Comparison of ENCODE assay signal across 1 cellular context in the genomic region with DNA sequence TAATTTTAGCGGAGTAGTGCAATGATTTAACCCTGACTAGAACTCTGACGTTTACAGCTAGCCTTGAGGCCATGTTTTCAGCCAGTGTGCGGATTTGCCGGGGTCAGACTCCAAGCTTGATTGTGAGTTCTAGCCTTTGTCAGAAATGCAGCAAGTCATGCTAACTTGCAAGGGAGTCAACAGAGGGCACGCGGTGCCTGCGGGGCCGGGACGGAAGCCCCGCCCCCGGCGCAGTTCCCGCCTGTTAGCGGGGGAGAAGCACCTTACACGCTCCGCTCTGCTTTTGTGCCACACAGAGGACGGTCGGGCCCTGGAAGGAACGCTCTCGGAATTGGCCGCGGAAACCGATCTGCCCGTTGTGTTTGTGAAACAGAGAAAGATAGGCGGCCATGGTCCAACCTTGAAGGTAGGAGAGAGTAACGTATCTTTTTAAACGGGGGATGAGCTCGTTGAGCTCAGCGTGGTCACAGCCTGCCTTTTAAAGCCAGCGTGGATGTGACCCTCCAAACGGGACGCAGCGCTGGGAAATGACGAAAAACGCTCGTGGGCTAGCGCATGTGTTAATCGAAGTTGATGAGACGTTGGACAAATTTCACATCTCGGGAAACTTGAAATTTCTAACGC.
TF ChIP-seq lines count a peak whose summit lies in the region.

No MANE protein-coding gene starts in this region.

TF ChIP-seq in GM12878, 131 proteins besides CTCF, POLR2A, EP300 and RAD21 (continued from another document):
- TF ChIP-seq, protein P1, sequence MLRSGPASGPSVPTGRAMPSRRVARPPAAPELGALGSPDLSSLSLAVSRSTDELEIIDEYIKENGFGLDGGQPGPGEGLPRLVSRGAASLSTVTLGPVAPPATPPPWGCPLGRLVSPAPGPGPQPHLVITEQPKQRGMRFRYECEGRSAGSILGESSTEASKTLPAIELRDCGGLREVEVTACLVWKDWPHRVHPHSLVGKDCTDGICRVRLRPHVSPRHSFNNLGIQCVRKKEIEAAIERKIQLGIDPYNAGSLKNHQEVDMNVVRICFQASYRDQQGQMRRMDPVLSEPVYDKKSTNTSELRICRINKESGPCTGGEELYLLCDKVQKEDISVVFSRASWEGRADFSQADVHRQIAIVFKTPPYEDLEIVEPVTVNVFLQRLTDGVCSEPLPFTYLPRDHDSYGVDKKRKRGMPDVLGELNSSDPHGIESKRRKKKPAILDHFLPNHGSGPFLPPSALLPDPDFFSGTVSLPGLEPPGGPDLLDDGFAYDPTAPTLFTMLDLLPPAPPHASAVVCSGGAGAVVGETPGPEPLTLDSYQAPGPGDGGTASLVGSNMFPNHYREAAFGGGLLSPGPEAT (IDR thresholded peaks at IDR 0.05; ENCODE audit: low read depth): peak; percentile 80
- TF ChIP-seq SMC3 (IDR thresholded peaks at IDR 0.05; ENCODE audit: borderline replicate concordance, low read length) (0 out of 2 replicates have a peak, but pooled peaks have one; percentile 3), IKZF2 (IDR thresholded peaks at IDR 0.05) (0 out of 4 replicates have a peak, but pooled peaks of 1 of the 2 experiments have one; percentile 7), ZNF384 (IDR thresholded peaks at IDR 0.05; ENCODE audit: borderline replicate concordance, low read depth, low read length) (peak; percentile 21; the same call in 1 of the 2 replicates), CHD2 (IDR thresholded peaks at IDR 0.05; ENCODE audit: borderline replicate concordance, low read depth, low read length) (peak; percentile 54; the same call in 1 of the 2 replicates), RB1 (IDR thresholded peaks at IDR 0.05; ENCODE audit: borderline replicate concordance) (peak; percentile 90; the same call in 1 of the 2 replicates), CHD1 (IDR thresholded peaks at IDR 0.05; ENCODE audit: low read depth, low read length) (peak; percentile 62; the same call in 1 of the 2 replicates), POLR2AphosphoS2 (IDR thresholded peaks at IDR 0.05; ENCODE audit: low read depth, low read length) (peak; percentile 80; the same call in 1 of the 2 replicates), RUNX3 (IDR thresholded peaks at IDR 0.05; ENCODE audit: low read length) (peak; percentile 57), SRF (IDR thresholded peaks at IDR 0.05; ENCODE audit: low read depth in 2 of 2, low read length in 2 of 2) (peak in 1 of 2 experiments; percentile 78; a peak in 2 of 4 replicates), CEBPB (IDR thresholded peaks at IDR 0.05; ENCODE audit: borderline replicate concordance in 1 of 2, low read depth in 2 of 2, low read length in 2 of 2) (no peak), BACH1 (IDR thresholded peaks at IDR 0.05; ENCODE audit: borderline replicate concordance) (peak; percentile 80; the same call in 1 of the 2 replicates), MXI1 (IDR thresholded peaks at IDR 0.05; ENCODE audit: low read depth, low read length) (peak; percentile 96), ZBED1 (IDR thresholded peaks at IDR 0.05; ENCODE audit: borderline replicate concordance) (0 out of 2 replicates have a peak, but pooled peaks have one; percentile 43), ZNF207 (IDR thresholded peaks at IDR 0.05; ENCODE audit: borderline replicate concordance) (peak; percentile 87), YBX1 (IDR thresholded peaks at IDR 0.05) (no peak), PAX8 (IDR thresholded peaks at IDR 0.05) (no peak), TBL1XR1 (IDR thresholded peaks at IDR 0.05; ENCODE audit: low read depth, low read length) (0 out of 2 replicates have a peak, but pooled peaks have one; percentile 60), NR2C1 (IDR thresholded peaks at IDR 0.05) (no peak), TAF1 (IDR thresholded peaks at IDR 0.05; ENCODE audit: borderline replicate concordance, low read depth, low read length) (peak; percentile 81; the same call in 1 of the 2 replicates), GABPA (IDR thresholded peaks at IDR 0.05; ENCODE audit: low read depth) (0 out of 2 replicates have a peak, but pooled peaks have one; percentile 13), SMAD1 (IDR thresholded peaks at IDR 0.05; ENCODE audit: low read depth, partially characterized antibody) (no peak)
- TF ChIP-seq, protein P2, sequence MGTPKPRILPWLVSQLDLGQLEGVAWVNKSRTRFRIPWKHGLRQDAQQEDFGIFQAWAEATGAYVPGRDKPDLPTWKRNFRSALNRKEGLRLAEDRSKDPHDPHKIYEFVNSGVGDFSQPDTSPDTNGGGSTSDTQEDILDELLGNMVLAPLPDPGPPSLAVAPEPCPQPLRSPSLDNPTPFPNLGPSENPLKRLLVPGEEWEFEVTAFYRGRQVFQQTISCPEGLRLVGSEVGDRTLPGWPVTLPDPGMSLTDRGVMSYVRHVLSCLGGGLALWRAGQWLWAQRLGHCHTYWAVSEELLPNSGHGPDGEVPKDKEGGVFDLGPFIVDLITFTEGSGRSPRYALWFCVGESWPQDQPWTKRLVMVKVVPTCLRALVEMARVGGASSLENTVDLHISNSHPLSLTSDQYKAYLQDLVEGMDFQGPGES (IDR thresholded peaks at IDR 0.05): no peak
- TF ChIP-seq, protein P3, sequence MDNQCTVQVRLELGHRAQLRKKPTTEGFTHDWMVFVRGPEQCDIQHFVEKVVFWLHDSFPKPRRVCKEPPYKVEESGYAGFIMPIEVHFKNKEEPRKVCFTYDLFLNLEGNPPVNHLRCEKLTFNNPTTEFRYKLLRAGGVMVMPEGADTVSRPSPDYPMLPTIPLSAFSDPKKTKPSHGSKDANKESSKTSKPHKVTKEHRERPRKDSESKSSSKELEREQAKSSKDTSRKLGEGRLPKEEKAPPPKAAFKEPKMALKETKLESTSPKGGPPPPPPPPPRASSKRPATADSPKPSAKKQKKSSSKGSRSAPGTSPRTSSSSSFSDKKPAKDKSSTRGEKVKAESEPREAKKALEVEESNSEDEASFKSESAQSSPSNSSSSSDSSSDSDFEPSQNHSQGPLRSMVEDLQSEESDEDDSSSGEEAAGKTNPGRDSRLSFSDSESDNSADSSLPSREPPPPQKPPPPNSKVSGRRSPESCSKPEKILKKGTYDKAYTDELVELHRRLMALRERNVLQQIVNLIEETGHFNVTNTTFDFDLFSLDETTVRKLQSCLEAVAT (IDR thresholded peaks at IDR 0.05): peak; percentile 51
- TF ChIP-seq, protein P4, sequence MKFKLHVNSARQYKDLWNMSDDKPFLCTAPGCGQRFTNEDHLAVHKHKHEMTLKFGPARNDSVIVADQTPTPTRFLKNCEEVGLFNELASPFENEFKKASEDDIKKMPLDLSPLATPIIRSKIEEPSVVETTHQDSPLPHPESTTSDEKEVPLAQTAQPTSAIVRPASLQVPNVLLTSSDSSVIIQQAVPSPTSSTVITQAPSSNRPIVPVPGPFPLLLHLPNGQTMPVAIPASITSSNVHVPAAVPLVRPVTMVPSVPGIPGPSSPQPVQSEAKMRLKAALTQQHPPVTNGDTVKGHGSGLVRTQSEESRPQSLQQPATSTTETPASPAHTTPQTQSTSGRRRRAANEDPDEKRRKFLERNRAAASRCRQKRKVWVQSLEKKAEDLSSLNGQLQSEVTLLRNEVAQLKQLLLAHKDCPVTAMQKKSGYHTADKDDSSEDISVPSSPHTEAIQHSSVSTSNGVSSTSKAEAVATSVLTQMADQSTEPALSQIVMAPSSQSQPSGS (IDR thresholded peaks at IDR 0.05; ENCODE audit: low read length): no peak
